ENCODE assay signal across 30 cellular contexts in genomic region chr17:56868716-56869115, GRCh38. TPM values are rescaled to one million over a fixed set of nuclear protein-coding genes. Genes with fewer than 3 reads are reported as not detected.
"Had no signal": no experiment of that assay in that cellular context is flagged by ENCODE, and none has a peak within 500 bp of the region (broad histone marks: within the 10 kb centered on the region; RNA-seq: fewer than 3 reads in every experiment).

No MANE protein-coding gene starts in this region.

- ATAC-seq: naive thymus-derived CD8-positive, alpha-beta T cell; psoas muscle; stimulated activated naive B cell treated with anti-CD40 and anti-IgM and Interleukin-4, amounts not matched to agents 10 μg/mL and 1 μg/mL and 100 μg/mL, for 72 hours; T-cell had no signal

- H3K4me3 Mint-ChIP-seq: activated CD4-positive, alpha-beta memory T cell treated with anti-CD3 and anti-CD28 coated beads for 36 hours; activated naive CD8-positive, alpha-beta T cell; activated T-cell treated with anti-CD3 and anti-CD28 coated beads, Interleukin-2, amount 50 U/mL, for 24 hours; central memory CD8-positive, alpha-beta T cell; dendritic cell treated with granulocyte-macrophage colony-stimulating factor and Interleukin-4, amounts not matched to agents 40 ng/mL and 50 ng/mL, for 4 days; naive thymus-derived CD8-positive, alpha-beta T cell; neural crest cell; stimulated activated naive B cell treated with anti-CD40 and anti-IgM and Interleukin-4, amounts not matched to agents 10 μg/mL and 1 μg/mL and 100 μg/mL, for 72 hours; T-cell; T-helper 2 cell treated with Interferon-gamma antibody and Interleukin-4, amounts not matched to agents 5 μg/mL and 100 μg/mL, for 36 hours had no signal

- FAIRE-seq: bronchial epithelial cell, frontal cortex, keratinocyte, urothelium cell line had no signal

- H3K36me3 Mint-ChIP-seq: activated naive CD8-positive, alpha-beta T cell had no signal

- H3K36me3 ChIP-seq: sigmoid colon had no signal

- H3K79me2 ChIP-seq: parathyroid adenoma had no signal

- DNase-seq: activated CD4-positive, alpha-beta memory T cell treated with anti-CD3 and anti-CD28 coated beads for 36 hours; activated CD4-positive, alpha-beta T cell treated with anti-CD3 and anti-CD28 coated beads for 48 hours; activated CD8-positive, alpha-beta memory T cell treated with anti-CD3 and anti-CD28 coated beads, Interleukin-2, amount 50 U/mL, for 4 hours; activated T-cell treated with anti-CD3 and anti-CD28 coated beads, Interleukin-2, amount 50 U/mL, for 24 hours; anterior cingulate cortex; left cardiac atrium; midbrain; naive thymus-derived CD8-positive, alpha-beta T cell; nucleus accumbens; psoas muscle; sigmoid colon; stimulated activated CD4-positive, alpha-beta T cell treated with anti-CD3 and anti-CD28 coated beads, Interleukin-1b, Interleukin-23, amount 100 ng/mL, for 48 hours; stimulated activated CD4-positive, alpha-beta T cell treated with anti-CD3 and anti-CD28 coated beads, Interleukin-4, amount 100 ng/mL, for 4 hours; stimulated activated CD8-positive, alpha-beta memory T cell treated with anti-CD3 and anti-CD28 coated beads, Interleukin-4, amount 100 ng/mL, for 48 hours; stimulated activated naive B cell treated with anti-CD40 and anti-IgM and Interleukin-4, amounts not matched to agents 10 μg/mL and 1 μg/mL and 100 μg/mL, for 72 hours; stomach; T-cell had no signal

- H2AFZ ChIP-seq: parathyroid adenoma had no signal

- H3K4me2 ChIP-seq: smooth muscle cell had no signal

- H3K4me1 Mint-ChIP-seq: central memory CD8-positive, alpha-beta T cell; stimulated activated naive B cell treated with anti-CD40 and anti-IgM and Interleukin-4, amounts not matched to agents 10 μg/mL and 1 μg/mL and 100 μg/mL, for 72 hours had no signal

- H3K9me3 Mint-ChIP-seq: activated CD4-positive, alpha-beta memory T cell treated with anti-CD3 and anti-CD28 coated beads for 36 hours; activated T-cell treated with anti-CD3 and anti-CD28 coated beads, Interleukin-2, amount 50 U/mL, for 24 hours; activated T-helper 2 cell treated with anti-CD3 and anti-CD28 coated beads, Interferon-gamma antibody, Interleukin-2, Interleukin-4, amounts not matched to agents 10 μg/mL and 5 μg/mL and 100 μg/mL, durations not matched to agents 14 hours and 24 hours and 36 hours; central memory CD8-positive, alpha-beta T cell; dendritic cell treated with granulocyte-macrophage colony-stimulating factor and Interleukin-4, amounts not matched to agents 40 ng/mL and 50 ng/mL, for 4 days; naive thymus-derived CD8-positive, alpha-beta T cell; stimulated activated naive B cell treated with anti-CD40 and anti-IgM and Interleukin-4, amounts not matched to agents 10 μg/mL and 1 μg/mL and 100 μg/mL, for 72 hours; T-cell; T-helper 2 cell treated with Interferon-gamma antibody and Interleukin-4, amounts not matched to agents 5 μg/mL and 100 μg/mL, for 36 hours had no signal

- H3K27me3 ChIP-seq: sigmoid colon, stomach, thyroid gland had no signal

- H3K4me1 ChIP-seq: parathyroid adenoma, psoas muscle had no signal

- H3K9me3 ChIP-seq: psoas muscle, sigmoid colon, stomach, thyroid gland had no signal

- H3K9ac ChIP-seq: parathyroid adenoma had no signal

- H3K4me3 ChIP-seq: psoas muscle, sigmoid colon, smooth muscle cell, stomach, thyroid gland had no signal

- H3K27ac ChIP-seq: parathyroid adenoma, psoas muscle, thyroid gland had no signal

- H3K27ac Mint-ChIP-seq: activated T-helper 2 cell treated with anti-CD3 and anti-CD28 coated beads, Interferon-gamma antibody, Interleukin-2, Interleukin-4, amounts not matched to agents 10 μg/mL and 5 μg/mL and 100 μg/mL, durations not matched to agents 14 hours and 24 hours and 36 hours; dendritic cell treated with granulocyte-macrophage colony-stimulating factor and Interleukin-4, amounts not matched to agents 40 ng/mL and 50 ng/mL, for 4 days; stimulated activated naive B cell treated with anti-CD40 and anti-IgM and Interleukin-4, amounts not matched to agents 10 μg/mL and 1 μg/mL and 100 μg/mL, for 72 hours; T-helper 2 cell treated with Interferon-gamma antibody and Interleukin-4, amounts not matched to agents 5 μg/mL and 100 μg/mL, for 36 hours had no signal

RNA-seq across cellular contexts. Expression of gene C17orf67, which starts 35.0 kb away (rescaled TPM):
- total RNA-seq: smooth muscle cell had no signal
